ENCODE assay signal across 12 cellular contexts in genomic region chr3:123700791-123701712, GRCh38.
DNase-seq lines count a peak whose midpoint lies in the region; ATAC-seq, FAIRE-seq and TF ChIP-seq lines count a peak whose summit lies in the region.
"Had no signal": no experiment of that assay in that cellular context is flagged by ENCODE, and none has a peak within 500 bp of the region (broad histone marks: within the 10 kb centered on the region; RNA-seq: fewer than 3 reads in every experiment).

No MANE protein-coding gene starts in this region.

- H3K36me3 Mint-ChIP-seq in endodermal cell (ENCODE audit: low read depth) = no peaks in the 10 kb centered on the region

- intact Hi-C loops in left lung (cut with DNase I) = no loop called here

- WGBS in endodermal cell (ENCODE audit: insufficient coverage in 1 of 2, insufficient read length in 1 of 2), 2 experiments = 88 to 94% methylated on average over 13 to 20 of the region's 23 CpGs

- H3K9me3 ChIP-seq in endodermal cell (ENCODE audit: control insufficient read depth, low read length) (no peaks in the 10 kb centered on the region), left lung (no peaks in the 10 kb centered on the region)

- H3K4me3 Mint-ChIP-seq in endodermal cell = no peak overlapping the region
- H3K4me3 Mint-ChIP-seq: activated CD4-positive, alpha-beta memory T cell treated with anti-CD3 and anti-CD28 coated beads, Interleukin-2, amount 10 ng/mL, durations not matched to agents 7 days and 5 days; central memory CD8-positive, alpha-beta T cell had no signal

- no peak overlapping the region for H3K27ac Mint-ChIP-seq in endodermal cell
- H3K27ac Mint-ChIP-seq: activated CD4-positive, alpha-beta memory T cell treated with anti-CD3 and anti-CD28 coated beads, Interleukin-2, amount 10 ng/mL, durations not matched to agents 7 days and 5 days had no signal

- TF ChIP-seq CTCF in endodermal cell (conservative IDR thresholded peaks at IDR 0.05) = no peak
- TF ChIP-seq CTCF in left lung (IDR thresholded peaks at IDR 0.05) = no peak
- no peak for TF ChIP-seq CTCF in D721Med (IDR thresholded peaks at IDR 0.05; ENCODE audit: insufficient read depth, missing control alignments)

- peak overlapping the region; percentile 22 for H3K27ac ChIP-seq in endodermal cell (ENCODE audit: low read depth, low read length)
- peak overlapping the region in 1 of 2 donors; percentile 36 for H3K27ac ChIP-seq in left lung
- peak overlapping the region; percentile 98 for H3K27ac ChIP-seq in rectal smooth muscle tissue (ENCODE audit: low read depth, low read length)

- no peak overlapping the region for H3K9ac ChIP-seq in endodermal cell (ENCODE audit: extremely low read depth, low read length, poor library complexity, severe bottlenecking)
- peak overlapping the region; percentile 85 for H3K9ac ChIP-seq in rectal smooth muscle tissue (ENCODE audit: low read length)

- FAIRE-seq in D721Med (lab: Jason Lieb, UNC) = no peak

- no peaks in the 10 kb centered on the region for H3K27me3 ChIP-seq in endodermal cell (ENCODE audit: control insufficient read depth, insufficient read depth, low read length, poor library complexity, severe bottlenecking)
- no peaks in the 10 kb centered on the region for H3K27me3 ChIP-seq in left lung
- H3K27me3 ChIP-seq in rectal smooth muscle tissue (ENCODE audit: control insufficient read depth, insufficient read depth, low read length) = no peaks in the 10 kb centered on the region

- H3K4me1 Mint-ChIP-seq in endodermal cell = peaks cover 20% of the 10 kb centered on the region
- H3K4me1 Mint-ChIP-seq: activated CD4-positive, alpha-beta memory T cell treated with anti-CD3 and anti-CD28 coated beads, Interleukin-2, amount 10 ng/mL, durations not matched to agents 7 days and 5 days; central memory CD8-positive, alpha-beta T cell had no signal

- peaks cover 10% of the 10 kb centered on the region for H3K4me1 ChIP-seq in endodermal cell (ENCODE audit: control insufficient read depth, insufficient read depth, low read length)
- peaks cover 13 to 16% of the 10 kb centered on the region in 2 donors for H3K4me1 ChIP-seq in left lung
- peaks cover 26% of the 10 kb centered on the region for H3K4me1 ChIP-seq in rectal smooth muscle tissue (ENCODE audit: control insufficient read depth, insufficient read depth, low read length)

- peak; percentile 35 for DNase-seq in ELF-1 (ENCODE audit: low read depth, low spot score)
- DNase-seq in endodermal cell = no peak
- no peak for DNase-seq in left lung
- DNase-seq in effector CD8-positive, alpha-beta T cell (lab: John Stamatoyannopoulos, UW) = no peak
- DNase-seq in occipital lobe (lab: John Stamatoyannopoulos, UW) = no peak
- DNase-seq in D721Med (ENCODE audit: insufficient read length, low spot score) = no peak
- DNase-seq: activated gamma-delta T cell treated with Interleukin-2 at 50 U/mL for 16 hours, T-helper 1 cell had no signal

- no peaks in the 10 kb centered on the region for H3K9me3 Mint-ChIP-seq in endodermal cell
- H3K9me3 Mint-ChIP-seq: activated CD4-positive, alpha-beta memory T cell treated with anti-CD3 and anti-CD28 coated beads, Interleukin-2, amount 10 ng/mL, durations not matched to agents 7 days and 5 days; central memory CD8-positive, alpha-beta T cell had no signal

- no peaks in the 10 kb centered on the region for H3K36me3 ChIP-seq in endodermal cell (ENCODE audit: control insufficient read depth, insufficient read depth, low read length)
- no peaks in the 10 kb centered on the region for H3K36me3 ChIP-seq in left lung
- peaks cover 4% of the 10 kb centered on the region for H3K36me3 ChIP-seq in rectal smooth muscle tissue (ENCODE audit: control insufficient read depth, insufficient read depth, low read length)

- peak; percentile 49 for ATAC-seq in left lung
- ATAC-seq in GM19467 (IDR thresholded peaks at IDR 0.05; ENCODE audit: unreplicated experiment) = no peak

- H3K4me3 ChIP-seq in endodermal cell (ENCODE audit: low read length) = no peak overlapping the region
- peak overlapping the region; percentile 32 to 33 for H3K4me3 ChIP-seq in left lung
- H3K4me3 ChIP-seq in rectal smooth muscle tissue (ENCODE audit: low read length) = peak overlapping the region; percentile 90

- H3K27me3 Mint-ChIP-seq in endodermal cell (ENCODE audit: insufficient read depth) = peaks cover 21% of the 10 kb centered on the region
